In the genomic region with DNA sequence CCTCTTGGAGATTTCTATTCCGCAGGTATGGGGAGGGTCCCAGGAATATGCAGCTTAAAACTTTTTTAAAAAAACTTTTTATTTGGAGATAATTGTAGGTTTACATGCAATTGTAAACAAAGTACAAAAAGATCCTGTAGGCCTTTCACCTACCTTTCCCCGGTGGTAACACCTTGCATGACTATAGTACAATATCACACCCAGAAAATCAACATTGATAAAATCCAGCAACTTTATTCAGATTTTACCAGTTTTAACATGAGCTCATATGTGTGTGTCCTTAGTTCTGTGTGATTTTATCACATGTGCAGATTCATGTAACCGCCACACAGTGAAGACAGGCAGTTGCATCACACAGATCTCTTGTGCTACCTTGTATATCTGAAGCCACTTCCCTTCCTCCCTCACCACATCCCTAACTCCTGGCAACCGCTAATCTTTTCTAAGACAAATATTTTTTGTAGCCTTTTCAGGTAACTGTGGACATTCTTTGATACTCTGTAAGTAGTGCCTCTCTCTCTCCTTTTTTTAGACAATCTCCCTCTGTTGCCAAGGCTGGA, we compare ENCODE assay signal across 14 cellular contexts.
DNase-seq lines count a peak whose midpoint lies in the region; ATAC-seq and TF ChIP-seq lines count a peak whose summit lies in the region.
"Had no signal": no experiment of that assay in that cellular context is flagged by ENCODE, and none has a peak within 500 bp of the region (broad histone marks: within the 10 kb centered on the region; RNA-seq: fewer than 3 reads in every experiment).

No MANE protein-coding gene starts in this region.

- H3K9me3 ChIP-seq in Loucy (ENCODE audit: insufficient read depth, low read depth, low read length) (no peaks in the 10 kb centered on the region), mucosa of stomach (ENCODE audit: control insufficient read depth, low read length) (no peaks in the 10 kb centered on the region)
- H3K9me3 ChIP-seq: SJSA1 had no signal

- no peaks in the 10 kb centered on the region for H3F3A ChIP-seq in Loucy (ENCODE audit: low read depth)

- H3K79me2 ChIP-seq in Loucy (ENCODE audit: insufficient read depth, low read length): no peaks in the 10 kb centered on the region

- H3K4me1 ChIP-seq in Loucy (ENCODE audit: insufficient read depth, low read length, poor library complexity, severe bottlenecking) (no peaks in the 10 kb centered on the region), mucosa of stomach (ENCODE audit: control insufficient read depth, insufficient read depth, low read length) (peaks cover 32% of the 10 kb centered on the region)
- H3K4me1 ChIP-seq: SJSA1 had no signal

- H3K4me3 ChIP-seq in Loucy (ENCODE audit: low read length, poor library complexity, severe bottlenecking): no peak overlapping the region
- H3K4me3 ChIP-seq in mucosa of stomach (ENCODE audit: low read length): no peak overlapping the region
- H3K4me3 ChIP-seq: SJSA1 had no signal

- H4K20me1 ChIP-seq in Loucy (ENCODE audit: insufficient read depth, low read length, poor library complexity, severe bottlenecking): no peaks in the 10 kb centered on the region

- H3K27me3 ChIP-seq in Loucy (ENCODE audit: insufficient read depth, low read length, poor library complexity, severe bottlenecking) (no peaks in the 10 kb centered on the region), mucosa of stomach (ENCODE audit: control insufficient read depth, insufficient read depth, low read length) (no peaks in the 10 kb centered on the region)
- H3K27me3 ChIP-seq: SJSA1 had no signal

- no peak for TF ChIP-seq CTCF in Loucy (conservative IDR thresholded peaks at IDR 0.05; ENCODE audit: low read length)

- H3K9ac ChIP-seq in Loucy (ENCODE audit: low read depth, low read length, poor library complexity, severe bottlenecking) (no peak overlapping the region), mucosa of stomach (ENCODE audit: low read length) (peak overlapping the region; percentile 69)

- H2AFZ ChIP-seq in Loucy (ENCODE audit: low read length): peak overlapping the region; percentile 63; the same call in 1 of the 2 replicates

- no peak for ATAC-seq in GM21786 (IDR thresholded peaks at IDR 0.05; ENCODE audit: unreplicated experiment)
- ATAC-seq: HepG2 had no signal

- no peak overlapping the region for H3K4me2 ChIP-seq in Loucy (ENCODE audit: low read depth, low read length, poor library complexity, severe bottlenecking)

- no peaks in the 10 kb centered on the region for H3K9me2 ChIP-seq in Loucy (replicated peaks; ENCODE audit: low read depth, low read length)

- DNase-seq in NOMO-1 treated with DMSO at 0.1 percent for 48 hours (lab: John Stamatoyannopoulos, UW; ENCODE audit: unreplicated experiment) (peak; percentile 71), SKM-1 treated with dmso at 0.1 percent for 144 hours (lab: John Stamatoyannopoulos, UW; ENCODE audit: unreplicated experiment) (peak; percentile 62), NCI-H1694 treated with DMSO at 0.1 percent for 48 hours (lab: John Stamatoyannopoulos, UW) (no peak), 8988T (no peak)
- DNase-seq: DMS 273 treated with DMSO at 0.1 percent for 48 hours, Karpas-422, NCI-H1436 treated with DMSO at 0.1 percent for 48 hours, NCI-H2227 treated with DMSO at 0.1 percent for 48 hours, NCI-H524 treated with DMSO at 0.1 percent for 48 hours had no signal

- no peaks in the 10 kb centered on the region for H3K36me3 ChIP-seq in Loucy (ENCODE audit: insufficient read depth, low read length)
- H3K36me3 ChIP-seq in mucosa of stomach (ENCODE audit: control insufficient read depth, insufficient read depth, low read length): no peaks in the 10 kb centered on the region
- H3K36me3 ChIP-seq: SJSA1 had no signal

Comparison
In these comparisons a context has a peak if more than half of its experiments do, and no peak if none do; other contexts are left out.
1. DNase-seq: peak in NOMO-1 treated with DMSO at 0.1 percent for 48 hours (single experiment) and SKM-1 treated with dmso at 0.1 percent for 144 hours (single experiment); none in NCI-H1694 treated with DMSO at 0.1 percent for 48 hours (single experiment) and 8988T (single experiment).